In genomic region chr1:47435506-47436303, GRCh38 we compare ENCODE assay signal across 1 cellular context.
TF ChIP-seq lines count a peak whose summit lies in the region.

No MANE protein-coding gene starts in this region.

TF ChIP-seq in HEK293, 187 proteins besides CTCF, POLR2A, EP300 and RAD21 (continued from another document):
- TF ChIP-seq ZNF280D (tag by site-specific recombination; IDR thresholded peaks at IDR 0.05) (no peak), MYNN (tag by site-specific recombination; IDR thresholded peaks at IDR 0.05; ENCODE audit: borderline replicate concordance) (no peak), ZNF274 (IDR thresholded peaks at IDR 0.05; ENCODE audit: low read length) (no peak), ZNF274 (tag by site-specific recombination; IDR thresholded peaks at IDR 0.05; ENCODE audit: borderline replicate concordance) (no peak), ZNF221 (tag by site-specific recombination; IDR thresholded peaks at IDR 0.05; ENCODE audit: borderline replicate concordance) (no peak), ZNF548 (tag by site-specific recombination; IDR thresholded peaks at IDR 0.05) (no peak), HOXD13 (CRISPR knock-in tag; IDR thresholded peaks at IDR 0.05; ENCODE audit: borderline replicate concordance) (no peak), ZNF112 (tag by site-specific recombination; IDR thresholded peaks at IDR 0.05) (no peak), ZNF664 (tag by site-specific recombination; IDR thresholded peaks at IDR 0.05) (no peak), ZNF626 (tag by site-specific recombination; IDR thresholded peaks at IDR 0.05) (no peak), WT1 (tag by site-specific recombination; IDR thresholded peaks at IDR 0.05) (no peak), ZNF362 (tag by site-specific recombination; IDR thresholded peaks at IDR 0.05) (0 out of 2 replicates have a peak, but pooled peaks have one; percentile 40)
- TF ChIP-seq, protein P1, sequence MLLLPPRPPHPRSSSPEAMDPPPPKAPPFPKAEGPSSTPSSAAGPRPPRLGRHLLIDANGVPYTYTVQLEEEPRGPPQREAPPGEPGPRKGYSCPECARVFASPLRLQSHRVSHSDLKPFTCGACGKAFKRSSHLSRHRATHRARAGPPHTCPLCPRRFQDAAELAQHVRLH (tag by site-specific recombination; IDR thresholded peaks at IDR 0.05): no peak
- TF ChIP-seq, protein P2, sequence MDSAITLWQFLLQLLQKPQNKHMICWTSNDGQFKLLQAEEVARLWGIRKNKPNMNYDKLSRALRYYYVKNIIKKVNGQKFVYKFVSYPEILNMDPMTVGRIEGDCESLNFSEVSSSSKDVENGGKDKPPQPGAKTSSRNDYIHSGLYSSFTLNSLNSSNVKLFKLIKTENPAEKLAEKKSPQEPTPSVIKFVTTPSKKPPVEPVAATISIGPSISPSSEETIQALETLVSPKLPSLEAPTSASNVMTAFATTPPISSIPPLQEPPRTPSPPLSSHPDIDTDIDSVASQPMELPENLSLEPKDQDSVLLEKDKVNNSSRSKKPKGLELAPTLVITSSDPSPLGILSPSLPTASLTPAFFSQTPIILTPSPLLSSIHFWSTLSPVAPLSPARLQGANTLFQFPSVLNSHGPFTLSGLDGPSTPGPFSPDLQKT (IDR thresholded peaks at IDR 0.05; ENCODE audit: borderline replicate concordance, low read depth, low read length): no peak
